ENCODE assay signal across 1 cellular context in the genomic region with DNA sequence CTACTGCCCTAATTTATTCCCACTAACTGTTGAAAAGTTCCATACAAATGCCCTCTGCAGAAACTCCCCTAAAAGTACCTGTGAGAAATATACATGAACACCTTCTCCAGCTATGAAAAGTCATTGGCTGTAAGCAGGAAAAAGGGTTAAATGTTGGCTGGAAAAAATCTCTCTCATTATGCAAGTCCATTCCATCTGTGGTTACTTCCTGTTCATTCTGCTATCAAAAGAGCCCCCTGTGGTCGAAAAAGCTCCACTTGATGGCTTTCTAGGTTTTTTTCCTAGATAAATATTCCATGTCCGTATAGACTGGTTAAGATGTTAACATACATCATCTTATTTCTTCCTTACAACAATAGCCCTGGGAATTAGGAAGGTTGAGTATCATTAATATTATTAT.
TF ChIP-seq lines count a peak whose summit lies in the region.

No MANE protein-coding gene starts in this region.

TF ChIP-seq in HepG2, 621 proteins besides CTCF, POLR2A, EP300 and RAD21 (continued from another document):
- TF ChIP-seq, protein P1, sequence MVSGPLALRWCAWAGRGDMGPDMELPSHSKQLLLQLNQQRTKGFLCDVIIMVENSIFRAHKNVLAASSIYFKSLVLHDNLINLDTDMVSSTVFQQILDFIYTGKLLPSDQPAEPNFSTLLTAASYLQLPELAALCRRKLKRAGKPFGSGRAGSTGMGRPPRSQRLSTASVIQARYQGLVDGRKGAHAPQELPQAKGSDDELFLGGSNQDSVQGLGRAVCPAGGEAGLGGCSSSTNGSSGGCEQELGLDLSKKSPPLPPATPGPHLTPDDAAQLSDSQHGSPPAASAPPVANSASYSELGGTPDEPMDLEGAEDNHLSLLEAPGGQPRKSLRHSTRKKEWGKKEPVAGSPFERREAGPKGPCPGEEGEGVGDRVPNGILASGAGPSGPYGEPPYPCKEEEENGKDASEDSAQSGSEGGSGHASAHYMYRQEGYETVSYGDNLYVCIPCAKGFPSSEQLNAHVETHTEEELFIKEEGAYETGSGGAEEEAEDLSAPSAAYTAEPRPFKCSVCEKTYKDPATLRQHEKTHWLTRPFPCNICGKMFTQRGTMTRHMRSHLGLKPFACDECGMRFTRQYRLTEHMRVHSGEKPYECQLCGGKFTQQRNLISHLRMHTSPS (CRISPR knock-in tag; IDR thresholded peaks at IDR 0.05; ENCODE audit: low read depth), result no peak
